1 cellular context compared by ENCODE assay signal in genomic region chr18:55582325-55582724, GRCh38.
TF ChIP-seq lines count a peak whose summit lies in the region.

No MANE protein-coding gene starts in this region.

TF ChIP-seq in HEK293, 187 proteins besides CTCF, POLR2A, EP300 and RAD21 (continued from another document):
- TF ChIP-seq REST (tag by site-specific recombination; IDR thresholded peaks at IDR 0.05) (no peak), ZBTB48 (tag by site-specific recombination; IDR thresholded peaks at IDR 0.05) (0 out of 2 replicates have a peak, but pooled peaks have one; percentile 37), ZNF311 (tag by site-specific recombination; IDR thresholded peaks at IDR 0.05; ENCODE audit: borderline replicate concordance) (no peak), PRDM10 (tag by site-specific recombination; IDR thresholded peaks at IDR 0.05) (peak; percentile 63), GLIS2 (tag by site-specific recombination; IDR thresholded peaks at IDR 0.05) (no peak), PRDM1 (tag by site-specific recombination; IDR thresholded peaks at IDR 0.05) (peak; percentile 76), KLF9 (tag by site-specific recombination; IDR thresholded peaks at IDR 0.05; ENCODE audit: low read depth) (no peak), RBAK (tag by site-specific recombination; IDR thresholded peaks at IDR 0.05) (no peak), ZFP37 (tag by site-specific recombination; IDR thresholded peaks at IDR 0.05) (no peak), ZNF76 (tag by site-specific recombination; IDR thresholded peaks at IDR 0.05; ENCODE audit: borderline replicate concordance, low read depth) (no peak), ZNF239 (tag by site-specific recombination; IDR thresholded peaks at IDR 0.05) (no peak), TSHZ1 (tag by site-specific recombination; IDR thresholded peaks at IDR 0.05; ENCODE audit: borderline replicate concordance) (no peak), ZNF610 (tag by site-specific recombination; IDR thresholded peaks at IDR 0.05; ENCODE audit: borderline replicate concordance) (no peak), ZNF157 (tag by site-specific recombination; IDR thresholded peaks at IDR 0.05) (no peak), OSR2 (tag by site-specific recombination; IDR thresholded peaks at IDR 0.05) (no peak), KLF17 (tag by site-specific recombination; IDR thresholded peaks at IDR 0.05) (no peak)
